Comparison of ENCODE assay signal across 9 cellular contexts in the genomic region with DNA sequence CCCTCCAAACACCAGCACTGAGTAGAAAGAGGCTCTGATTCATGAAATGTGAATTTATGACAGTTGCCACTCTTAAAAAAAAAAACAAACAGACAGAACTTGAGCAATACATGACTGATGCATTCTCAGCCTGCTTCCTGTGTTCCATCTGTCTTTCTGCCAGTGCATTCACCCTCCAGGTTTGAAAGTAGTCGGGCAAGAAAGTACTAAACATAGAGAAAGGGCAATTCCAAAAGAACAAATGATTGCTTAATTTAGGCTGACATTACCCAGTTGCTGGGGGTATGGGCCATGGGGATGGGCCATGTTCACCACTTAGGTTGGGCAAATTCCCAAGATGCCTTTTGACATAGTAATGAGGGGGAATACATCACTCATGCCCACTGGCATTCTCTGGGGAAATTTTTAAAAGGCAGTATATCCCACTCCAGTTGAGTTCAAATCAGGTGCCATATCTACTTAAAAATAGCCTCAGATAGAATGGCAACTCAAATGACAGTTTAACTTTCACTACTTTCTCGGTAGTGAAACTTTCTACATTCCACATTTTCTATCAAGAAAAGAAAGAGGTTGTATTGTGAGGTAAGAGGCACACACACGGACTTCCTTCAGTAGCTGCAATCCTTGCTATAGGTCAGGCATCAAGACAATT. TPM values are rescaled to one million over a fixed set of nuclear protein-coding genes. Genes with fewer than 3 reads are reported as not detected.
DNase-seq lines count a peak whose midpoint lies in the region; ATAC-seq and TF ChIP-seq lines count a peak whose summit lies in the region.
"Had no signal": no experiment of that assay in that cellular context is flagged by ENCODE, and none has a peak within 500 bp of the region (broad histone marks: within the 10 kb centered on the region; RNA-seq: fewer than 3 reads in every experiment).

No MANE protein-coding gene starts in this region.

- H3K27ac ChIP-seq in GM23248, result peak overlapping the region; percentile 95
- peak overlapping the region; percentile 72 to 93; a peak in 3 of 4 replicates for H3K27ac ChIP-seq in SK-N-SH (ENCODE audit: low read depth in 2 of 2, low read length in 1 of 2)

- peaks cover 15% of the 10 kb centered on the region; the same call in 1 of the 2 replicates for H3K36me3 ChIP-seq in GM23248 (ENCODE audit: low read depth)
- peaks cover 0 to 3% of the 10 kb centered on the region in 2 experiments for H3K36me3 ChIP-seq in SK-N-SH (replicated peaks in 1 of 2; ENCODE audit: control insufficient read depth in 1 of 2, insufficient read depth in 2 of 2, low read length in 1 of 2)

- H2AFZ ChIP-seq in GM23248 (no peak overlapping the region), SK-N-SH (ENCODE audit: low read depth) (no peak overlapping the region)

- peak in 1 of 2 experiments; percentile 89; a peak in 2 of 4 replicates for TF ChIP-seq EP300 in SK-N-SH (IDR thresholded peaks at IDR 0.05; ENCODE audit: borderline replicate concordance in 1 of 2, low read depth in 1 of 2, low read length in 1 of 2)

- no peak for TF ChIP-seq RAD21 in SK-N-SH (IDR thresholded peaks at IDR 0.05; ENCODE audit: low read length)

- H3F3A ChIP-seq in GM23248 (ENCODE audit: insufficient read depth), result peaks cover 97% of the 10 kb centered on the region
- H3F3A ChIP-seq in SK-N-SH (replicated peaks; ENCODE audit: insufficient read depth), result peaks cover 58% of the 10 kb centered on the region

- in situ Hi-C loops in GM23248 (cut with MboI), result no loop called here

- peak; percentile 20 for ATAC-seq in sciatic nerve

- CTCF ChIA-PET in SK-N-SH (lab: Yijun Ruan, JAX), result interaction anchor here (1.2 kb wide), 1 partner anchor 10 kb away, joined by 3 read pairs; no protein-coding TSS in a partner anchor

- H3K4me2 ChIP-seq in GM23248 (ENCODE audit: unreplicated experiment) (peak overlapping the region; percentile 47), SK-N-SH (peak overlapping the region; percentile 40)

- H3K9me2 ChIP-seq in GM23248 (ENCODE audit: insufficient read depth) (no peaks in the 10 kb centered on the region), SK-N-SH (no peaks in the 10 kb centered on the region)

- H3K79me2 ChIP-seq in GM23248 (ENCODE audit: insufficient read depth) (peaks cover 91% of the 10 kb centered on the region), SK-N-SH (ENCODE audit: insufficient read depth) (peaks cover 87% of the 10 kb centered on the region)

- H3K9me3 ChIP-seq in GM23248 (ENCODE audit: low read depth) (no peaks in the 10 kb centered on the region), SK-N-SH (no peaks in the 10 kb centered on the region)

- H3K4me1 ChIP-seq in GM23248 (ENCODE audit: insufficient read depth), result peaks cover 84% of the 10 kb centered on the region
- peaks cover 3 to 68% of the 10 kb centered on the region in 2 experiments for H3K4me1 ChIP-seq in SK-N-SH (ENCODE audit: control insufficient read depth in 1 of 2, insufficient read depth in 2 of 2, low read depth in 1 of 2, low read length in 1 of 2)

- H4K20me1 ChIP-seq in GM23248 (ENCODE audit: insufficient read depth), result no peaks in the 10 kb centered on the region
- no peaks in the 10 kb centered on the region for H4K20me1 ChIP-seq in SK-N-SH (ENCODE audit: insufficient read depth)

- WGBS in GM23248 (ENCODE audit: low coverage in 1 of 2, low lambda C conversion rate in 2 of 2, missing lambda C conversion rate in 2 of 2), 2 experiments, result 46 to 57% methylated on average over 3 of the region's 3 CpGs
- WGBS in SK-N-SH (ENCODE audit: low lambda C conversion rate), result 19% methylated on average over 3 of the region's 3 CpGs

- intact Hi-C loops in sciatic nerve (cut with DNase I), result no loop called here
- intact Hi-C loops in posterior vena cava (cut with DNase I), result loop anchor here in 1 of 2 donors (10.0 kb wide), 1 partner anchor 45 kb away; no protein-coding TSS in a partner anchor

- DNase-seq in GM23248 (peak; percentile 87), SK-N-SH (no peak), fibroblast of the conjunctiva (ENCODE audit: low read depth) (peak; percentile 67), sciatic nerve (ENCODE audit: low spot score) (no peak), GM20000 (ENCODE audit: low spot score) (no peak), posterior vena cava (ENCODE audit: low spot score) (no peak)
- no peak for DNase-seq in activated naive CD4-positive, alpha-beta T cell treated with anti-CD3 and anti-CD28 coated beads, Interleukin-2, amount 50 U/mL, for 16 hours
- no peak for DNase-seq in stimulated activated naive CD4-positive, alpha-beta T cell (lab: John Stamatoyannopoulos, UW)
- DNase-seq: DMS79 treated with DMSO at 0.1 percent for 48 hours had no signal

- H3K9ac ChIP-seq in GM23248 (peak overlapping the region; percentile 47; the same call in 1 of the 2 replicates), SK-N-SH (peak overlapping the region; percentile 55)

- H3K27me3 ChIP-seq in GM23248 (replicated peaks; ENCODE audit: insufficient read depth) (no peaks in the 10 kb centered on the region), SK-N-SH (ENCODE audit: insufficient read depth) (no peaks in the 10 kb centered on the region)

- POLR2A ChIA-PET in SK-N-SH (lab: Yijun Ruan, JAX), result no interaction called here

- TF ChIP-seq CTCF in SK-N-SH (IDR thresholded peaks at IDR 0.05) (no peak), GM20000 (IDR thresholded peaks at IDR 0.05; ENCODE audit: extremely low read depth, missing control alignments) (no peak)

- peak overlapping the region; percentile 41 for H3K4me3 ChIP-seq in GM23248
- H3K4me3 ChIP-seq in SK-N-SH (ENCODE audit: low read depth in 2 of 2, low read length in 1 of 2), result no peak overlapping the region

TF ChIP-seq in SK-N-SH, 30 proteins besides CTCF, POLR2A, EP300 and RAD21 (continues in another document):
- TF ChIP-seq NRF1 (IDR thresholded peaks at IDR 0.05; ENCODE audit: low read depth, low read length) (no peak), NFIC (IDR thresholded peaks at IDR 0.05; ENCODE audit: borderline replicate concordance) (peak; percentile 79), FOSL2 (IDR thresholded peaks at IDR 0.05; ENCODE audit: borderline replicate concordance, low read depth) (peak; percentile 35; the same call in 1 of the 2 replicates), RXRA (IDR thresholded peaks at IDR 0.05; ENCODE audit: borderline replicate concordance, low read depth) (peak; percentile 54; the same call in 1 of the 2 replicates), POLR2AphosphoS5 (IDR thresholded peaks at IDR 0.05; ENCODE audit: low read depth, low read length) (0 out of 2 replicates have a peak, but pooled peaks have one; percentile 32), MXI1 (IDR thresholded peaks at IDR 0.05; ENCODE audit: low read depth, low read length) (no peak), SMC3 (IDR thresholded peaks at IDR 0.05; ENCODE audit: low read depth, low read length) (no peak), CHD2 (IDR thresholded peaks at IDR 0.05; ENCODE audit: low read length, partially characterized antibody) (no peak), TEAD4 (IDR thresholded peaks at IDR 0.05; ENCODE audit: borderline replicate concordance, insufficient read depth) (peak; percentile 86), JUND (IDR thresholded peaks at IDR 0.05) (no peak; the same call in none of the 2 replicates), SIN3A (IDR thresholded peaks at IDR 0.05; ENCODE audit: borderline replicate concordance, low read depth, low read length) (0 out of 2 replicates have a peak, but pooled peaks have one; percentile 43), TAF1 (IDR thresholded peaks at IDR 0.05; ENCODE audit: borderline replicate concordance, low read depth, low read length) (no peak), EZH2phosphoT487 (IDR thresholded peaks at IDR 0.05; ENCODE audit: borderline replicate concordance, low read depth) (no peak), MEF2A (IDR thresholded peaks at IDR 0.05; ENCODE audit: borderline replicate concordance, low read depth) (peak; percentile 60; the same call in 1 of the 2 replicates), GABPA (IDR thresholded peaks at IDR 0.05; ENCODE audit: low read depth) (no peak), YY1 (IDR thresholded peaks at IDR 0.05; ENCODE audit: low read depth) (peak; percentile 41; the same call in 1 of the 2 replicates)
- TF ChIP-seq, protein P1, sequence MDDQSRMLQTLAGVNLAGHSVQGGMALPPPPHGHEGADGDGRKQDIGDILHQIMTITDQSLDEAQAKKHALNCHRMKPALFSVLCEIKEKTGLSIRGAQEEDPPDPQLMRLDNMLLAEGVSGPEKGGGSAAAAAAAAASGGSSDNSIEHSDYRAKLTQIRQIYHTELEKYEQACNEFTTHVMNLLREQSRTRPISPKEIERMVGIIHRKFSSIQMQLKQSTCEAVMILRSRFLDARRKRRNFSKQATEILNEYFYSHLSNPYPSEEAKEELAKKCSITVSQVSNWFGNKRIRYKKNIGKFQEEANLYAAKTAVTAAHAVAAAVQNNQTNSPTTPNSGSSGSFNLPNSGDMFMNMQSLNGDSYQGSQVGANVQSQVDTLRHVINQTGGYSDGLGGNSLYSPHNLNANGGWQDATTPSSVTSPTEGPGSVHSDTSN (IDR thresholded peaks at IDR 0.05), result peak; percentile 95
- TF ChIP-seq, protein P2, sequence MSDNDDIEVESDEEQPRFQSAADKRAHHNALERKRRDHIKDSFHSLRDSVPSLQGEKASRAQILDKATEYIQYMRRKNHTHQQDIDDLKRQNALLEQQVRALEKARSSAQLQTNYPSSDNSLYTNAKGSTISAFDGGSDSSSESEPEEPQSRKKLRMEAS (IDR thresholded peaks at IDR 0.05; ENCODE audit: low read depth), result no peak
- TF ChIP-seq, protein P3, sequence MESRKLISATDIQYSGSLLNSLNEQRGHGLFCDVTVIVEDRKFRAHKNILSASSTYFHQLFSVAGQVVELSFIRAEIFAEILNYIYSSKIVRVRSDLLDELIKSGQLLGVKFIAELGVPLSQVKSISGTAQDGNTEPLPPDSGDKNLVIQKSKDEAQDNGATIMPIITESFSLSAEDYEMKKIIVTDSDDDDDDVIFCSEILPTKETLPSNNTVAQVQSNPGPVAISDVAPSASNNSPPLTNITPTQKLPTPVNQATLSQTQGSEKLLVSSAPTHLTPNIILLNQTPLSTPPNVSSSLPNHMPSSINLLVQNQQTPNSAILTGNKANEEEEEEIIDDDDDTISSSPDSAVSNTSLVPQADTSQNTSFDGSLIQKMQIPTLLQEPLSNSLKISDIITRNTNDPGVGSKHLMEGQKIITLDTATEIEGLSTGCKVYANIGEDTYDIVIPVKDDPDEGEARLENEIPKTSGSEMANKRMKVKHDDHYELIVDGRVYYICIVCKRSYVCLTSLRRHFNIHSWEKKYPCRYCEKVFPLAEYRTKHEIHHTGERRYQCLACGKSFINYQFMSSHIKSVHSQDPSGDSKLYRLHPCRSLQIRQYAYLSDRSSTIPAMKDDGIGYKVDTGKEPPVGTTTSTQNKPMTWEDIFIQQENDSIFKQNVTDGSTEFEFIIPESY (IDR thresholded peaks at IDR 0.05; ENCODE audit: borderline replicate concordance, low read depth), result no peak

RNA-seq across cellular contexts. Expression of a gene that starts 5.5 kb away (rescaled TPM):
- 13.4 and 16.6 TPM in 2 replicates for total RNA-seq in GM23248 (2014; rRNA removed; shearing (Covaris generic))
- polyA plus RNA-seq in GM23248 (2016; fragmentation: Nextera tagmentation; extraction: Ambion mirVana) (13.2 and 13.8 TPM in 2 replicates), SK-N-SH (2012; rRNA removed) (5.7 and 6.6 TPM in 2 replicates)
- 4.8 TPM in 2 replicates for polyA plus RNA-seq in SK-N-SH (2012; cell fraction: cytosol; rRNA removed)
- polyA plus RNA-seq in SK-N-SH (2012; cell fraction: nucleus; rRNA removed), result 11.0 and 14.0 TPM in 2 replicates
- total RNA-seq in sciatic nerve (151 TPM), posterior vena cava (10 to 100 TPM; 34.2 to 36.0 TPM)

Comparison
In these comparisons a context has a peak if more than half of its experiments do, and no peak if none do; other contexts are left out.
1. DNase-seq: peak in GM23248 (single experiment) and fibroblast of the conjunctiva (single experiment); none in SK-N-SH (single experiment), sciatic nerve (single experiment), activated naive CD4-positive, alpha-beta T cell treated with anti-CD3 and anti-CD28 coated beads, Interleukin-2, amount 50 U/mL, for 16 hours (single experiment), GM20000 (single experiment), stimulated activated naive CD4-positive, alpha-beta T cell (0 of 6) and posterior vena cava (single experiment).